25 cellular contexts compared by ENCODE assay signal in the genomic region with DNA sequence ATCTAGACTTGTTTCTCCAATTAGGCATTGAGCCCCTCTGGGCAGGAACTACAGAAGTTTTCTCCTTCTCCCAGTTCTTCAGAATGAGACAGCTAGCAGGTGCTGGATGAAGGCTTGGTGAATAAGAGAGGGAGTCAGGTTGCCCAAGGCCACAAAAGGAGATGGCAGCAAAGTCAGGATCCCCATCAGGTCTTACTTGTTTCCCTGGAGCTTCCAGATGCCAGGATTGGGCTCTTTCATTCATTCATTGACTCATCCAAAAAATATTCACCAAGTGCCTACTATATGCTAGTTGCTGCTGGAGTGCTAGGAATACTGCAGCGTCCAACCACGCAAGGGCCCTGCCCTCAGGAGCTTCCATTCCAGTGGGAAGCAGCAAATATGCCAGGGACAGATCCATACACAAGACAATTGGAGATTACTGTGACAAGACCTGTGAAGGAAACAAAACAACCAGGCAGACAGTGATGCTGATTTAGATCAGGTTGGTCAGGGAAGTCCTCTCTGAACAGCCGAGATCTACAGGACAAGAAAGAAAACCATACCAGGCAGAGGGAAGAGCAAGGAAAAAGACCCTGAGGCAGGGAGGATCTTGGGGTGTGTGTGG. TPM values are rescaled to one million over a fixed set of nuclear protein-coding genes. Genes with fewer than 3 reads are reported as not detected.
"Had no signal": no experiment of that assay in that cellular context is flagged by ENCODE, and none has a peak within 500 bp of the region (broad histone marks: within the 10 kb centered on the region; RNA-seq: fewer than 3 reads in every experiment).

No MANE protein-coding gene starts in this region.

- H3K4me3 ChIP-seq: esophagus muscularis mucosa, sigmoid colon, smooth muscle cell, testis had no signal

- H3K36me3 ChIP-seq: esophagus muscularis mucosa, sigmoid colon had no signal

- H3K4me1 Mint-ChIP-seq: activated T-helper 17 cell treated with anti-CD3 and anti-CD28 coated beads, Interleukin-2, amount 50 U/mL, for 72 hours; memory B cell; stimulated activated memory B cell treated with anti-CD40 and anti-IgM and Interleukin-4, amounts not matched to agents 10 μg/mL and 1 μg/mL and 100 μg/mL, for 72 hours had no signal

- H3K27ac ChIP-seq: esophagus muscularis mucosa, sigmoid colon, testis had no signal

- H3K4me3 Mint-ChIP-seq: activated CD4-positive, alpha-beta memory T cell treated with anti-CD3 and anti-CD28 coated beads for 36 hours; activated T-helper 17 cell treated with anti-CD3 and anti-CD28 coated beads, Interleukin-2, amount 50 U/mL, for 72 hours; memory B cell; natural killer cell treated with Interleukin-12 subunit alpha and Interleukin-12 subunit beta and Interleukin-15 and Interleukin-18, amount 100 ng/mL, for 72 hours; stimulated activated memory B cell treated with anti-CD40 and anti-IgM and Interleukin-4, amounts not matched to agents 10 μg/mL and 1 μg/mL and 100 μg/mL, for 72 hours; T-helper 1 cell treated with Interleukin-12 subunit alpha and Interleukin-12 subunit beta and Interleukin-4 antibody, amounts not matched to agents 30 μg/mL and 1 μg/mL, for 36 hours had no signal

- DNase-seq: activated CD4-positive, alpha-beta memory T cell treated with anti-CD3 and anti-CD28 coated beads for 36 hours; activated CD4-positive, alpha-beta T cell treated with anti-CD3 and anti-CD28 coated beads for 4 hours; activated CD4-positive, CD25-positive, alpha-beta regulatory T cell; caudate nucleus; dermis blood vessel endothelial cell; effector memory CD4-positive, alpha-beta T cell; hypothalamus; nucleus accumbens; stimulated activated CD4-positive, alpha-beta T cell treated with anti-CD3 and anti-CD28 coated beads, Interleukin-15, amount 100 ng/mL, for 24 hours; T1000; testis; trophoblast cell had no signal

- H3K27me3 ChIP-seq: esophagus muscularis mucosa, sigmoid colon, testis had no signal

- H3K36me3 Mint-ChIP-seq: activated CD4-positive, alpha-beta memory T cell treated with anti-CD3 and anti-CD28 coated beads for 36 hours; activated naive CD4-positive, alpha-beta T cell treated with anti-CD3 and anti-CD28 coated beads, Interleukin-2, amount 50 U/mL, for 72 hours; brain; memory B cell; natural killer cell treated with Interleukin-12 subunit alpha and Interleukin-12 subunit beta and Interleukin-15 and Interleukin-18, amount 100 ng/mL, for 72 hours; stimulated activated memory B cell treated with anti-CD40 and anti-IgM and Interleukin-4, amounts not matched to agents 10 μg/mL and 1 μg/mL and 100 μg/mL, for 72 hours had no signal

- ATAC-seq: activated naive CD4-positive, alpha-beta T cell treated with anti-CD3 and anti-CD28 coated beads, Interleukin-2, amount 50 U/mL, for 72 hours; activated T-helper 17 cell treated with anti-CD3 and anti-CD28 coated beads, Interleukin-2, amount 50 U/mL, for 72 hours; natural killer cell treated with Interleukin-12 subunit alpha and Interleukin-12 subunit beta and Interleukin-15 and Interleukin-18, amount 100 ng/mL, for 72 hours; stimulated activated memory B cell treated with anti-CD40 and anti-IgM and Interleukin-4, amounts not matched to agents 10 μg/mL and 1 μg/mL and 100 μg/mL, for 72 hours had no signal

- H3K27ac Mint-ChIP-seq: activated CD4-positive, alpha-beta memory T cell treated with anti-CD3 and anti-CD28 coated beads for 36 hours; activated naive CD4-positive, alpha-beta T cell treated with anti-CD3 and anti-CD28 coated beads, Interleukin-2, amount 50 U/mL, for 72 hours; activated T-helper 17 cell treated with anti-CD3 and anti-CD28 coated beads, Interleukin-2, amount 50 U/mL, for 72 hours; memory B cell; natural killer cell treated with Interleukin-12 subunit alpha and Interleukin-12 subunit beta and Interleukin-15 and Interleukin-18, amount 100 ng/mL, for 72 hours; stimulated activated memory B cell treated with anti-CD40 and anti-IgM and Interleukin-4, amounts not matched to agents 10 μg/mL and 1 μg/mL and 100 μg/mL, for 72 hours; T-helper 1 cell treated with Interleukin-12 subunit alpha and Interleukin-12 subunit beta and Interleukin-4 antibody, amounts not matched to agents 30 μg/mL and 1 μg/mL, for 36 hours had no signal

- FAIRE-seq: frontal cortex had no signal

- H3K9me3 Mint-ChIP-seq: activated CD4-positive, alpha-beta memory T cell treated with anti-CD3 and anti-CD28 coated beads for 36 hours; activated naive CD4-positive, alpha-beta T cell treated with anti-CD3 and anti-CD28 coated beads, Interleukin-2, amount 50 U/mL, for 72 hours; activated T-helper 17 cell treated with anti-CD3 and anti-CD28 coated beads, Interleukin-2, amount 50 U/mL, for 72 hours; memory B cell; natural killer cell treated with Interleukin-12 subunit alpha and Interleukin-12 subunit beta and Interleukin-15 and Interleukin-18, amount 100 ng/mL, for 72 hours; stimulated activated memory B cell treated with anti-CD40 and anti-IgM and Interleukin-4, amounts not matched to agents 10 μg/mL and 1 μg/mL and 100 μg/mL, for 72 hours; T-helper 1 cell treated with Interleukin-12 subunit alpha and Interleukin-12 subunit beta and Interleukin-4 antibody, amounts not matched to agents 30 μg/mL and 1 μg/mL, for 36 hours had no signal

- H3K4me2 ChIP-seq: smooth muscle cell had no signal

- H3K9me3 ChIP-seq: esophagus muscularis mucosa, sigmoid colon, testis had no signal

RNA-seq across cellular contexts. Expression of gene LMO1, which starts 24.6 kb away (rescaled TPM):
- total RNA-seq: activated CD4-positive, alpha-beta memory T cell treated with anti-CD3 and anti-CD28 coated beads for 36 hours; activated naive CD4-positive, alpha-beta T cell treated with anti-CD3 and anti-CD28 coated beads, Interleukin-2, amount 50 U/mL, for 72 hours; activated T-helper 17 cell treated with anti-CD3 and anti-CD28 coated beads, Interleukin-2, amount 50 U/mL, for 72 hours; aorta; dermis blood vessel endothelial cell; liver; natural killer cell treated with Interleukin-12 subunit alpha and Interleukin-12 subunit beta and Interleukin-15 and Interleukin-18, amount 100 ng/mL, for 72 hours had no signal
- polyA plus RNA-seq: aorta, liver had no signal
